In genomic region chr1:144102051-144102745, GRCh38 we compare ENCODE assay signal across 8 cellular contexts.
DNase-seq lines count a peak whose midpoint lies in the region; ATAC-seq and TF ChIP-seq lines count a peak whose summit lies in the region.
"Not testable (repeated sequence)": the region's sequence is repeated elsewhere in the genome, so short reads cannot be mapped to it uniquely, and the experiment has no call there.

No MANE protein-coding gene starts in this region.

- not testable (repeated sequence) for H3K9me3 ChIP-seq in PC-3 (ENCODE audit: low read length)

- ATAC-seq in PC-3, left ventricle myocardium superior: not testable (repeated sequence)
- peak; percentile 33 to 52 for ATAC-seq in natural killer cell treated with Interleukin-12 subunit alpha and Interleukin-12 subunit beta and Interleukin-15 and Interleukin-18, amount 100 ng/mL, for 72 hours

- H3K4me2 ChIP-seq in PC-3 (ENCODE audit: low read length), result not testable (repeated sequence)

- not testable (repeated sequence) for H3K4me3 Mint-ChIP-seq in activated CD4-positive, alpha-beta T cell treated with anti-CD3 and anti-CD28 coated beads, Interleukin-2, amount 10 ng/mL, durations not matched to agents 7 days and 5 days; chondrocyte (ENCODE audit: unreplicated experiment); natural killer cell treated with Interleukin-12 subunit alpha and Interleukin-12 subunit beta and Interleukin-15 and Interleukin-18, amount 100 ng/mL, for 72 hours

- peak; percentile 4 for DNase-seq in PC-3
- peak; percentile 5 for DNase-seq in activated CD4-positive, alpha-beta T cell treated with anti-CD3 and anti-CD28 coated beads, Interleukin-2, amount 10 ng/mL, durations not matched to agents 7 days and 5 days
- DNase-seq in activated T-helper 9 cell treated with anti-CD3 and anti-CD28 coated beads, Interleukin-2, amount 50 U/mL, for 16 hours (ENCODE audit: low read depth), result peak; percentile 7
- peak; percentile 97 for DNase-seq in chondrocyte (ENCODE audit: low spot score)
- peak; percentile 43 for DNase-seq in left ventricle myocardium superior
- peak; percentile 62 for DNase-seq in natural killer cell treated with Interleukin-12 subunit alpha and Interleukin-12 subunit beta and Interleukin-15 and Interleukin-18, amount 100 ng/mL, for 72 hours (ENCODE audit: low spot score)
- DNase-seq in stimulated activated CD4-positive, alpha-beta T cell treated with anti-CD3 and anti-CD28 coated beads, Interleukin-2, amount 100 ng/mL, for 24 hours, result peak; percentile 3 to 28
- DNase-seq in ureter (ENCODE audit: low spot score), result peak; percentile 71

- not testable (repeated sequence) for H3K9me3 Mint-ChIP-seq in activated CD4-positive, alpha-beta T cell treated with anti-CD3 and anti-CD28 coated beads, Interleukin-2, amount 10 ng/mL, durations not matched to agents 7 days and 5 days; chondrocyte (ENCODE audit: low read depth); natural killer cell treated with Interleukin-12 subunit alpha and Interleukin-12 subunit beta and Interleukin-15 and Interleukin-18, amount 100 ng/mL, for 72 hours

- H4K20me1 ChIP-seq in PC-3 (ENCODE audit: low read length), result not testable (repeated sequence)

- H3F3A ChIP-seq in PC-3 (ENCODE audit: low read length, unreplicated experiment), result not testable (repeated sequence)

- not testable (repeated sequence) for H3K9me2 ChIP-seq in PC-3 (replicated peaks; ENCODE audit: low read length)

- not testable (repeated sequence) for H3K27me3 ChIP-seq in PC-3 (ENCODE audit: low read length)

- POLR2A ChIA-PET in PC-3 (lab: Charles Lee; ENCODE audit: unreplicated experiment); activated CD4-positive, alpha-beta T cell treated with anti-CD3 and anti-CD28 coated beads, Interleukin-2, amount 10 ng/mL, durations not matched to agents 7 days and 5 days (lab: Charles Lee): not testable (repeated sequence)

- TF ChIP-seq CTCF in PC-3 (conservative IDR thresholded peaks at IDR 0.05; ENCODE audit: low read depth, low read length); chondrocyte (IDR thresholded peaks at IDR 0.05): not testable (repeated sequence)

- not testable (repeated sequence) for BruUV-seq in PC-3 (replicated peaks; lab: Mats Ljungman, UMichigan)

- not testable (repeated sequence) for H3K27me3 Mint-ChIP-seq in activated CD4-positive, alpha-beta T cell treated with anti-CD3 and anti-CD28 coated beads, Interleukin-2, amount 10 ng/mL, durations not matched to agents 7 days and 5 days; chondrocyte (ENCODE audit: low read depth); natural killer cell treated with Interleukin-12 subunit alpha and Interleukin-12 subunit beta and Interleukin-15 and Interleukin-18, amount 100 ng/mL, for 72 hours

- H3K36me3 ChIP-seq in PC-3 (ENCODE audit: low read depth, low read length), result not testable (repeated sequence)

- not testable (repeated sequence) for H3K4me1 Mint-ChIP-seq in activated CD4-positive, alpha-beta T cell treated with anti-CD3 and anti-CD28 coated beads, Interleukin-2, amount 10 ng/mL, durations not matched to agents 7 days and 5 days; chondrocyte (ENCODE audit: low read depth); natural killer cell treated with Interleukin-12 subunit alpha and Interleukin-12 subunit beta and Interleukin-15 and Interleukin-18, amount 100 ng/mL, for 72 hours (ENCODE audit: low read depth in 2 of 2)

- not testable (repeated sequence) for H3K27ac Mint-ChIP-seq in activated CD4-positive, alpha-beta T cell treated with anti-CD3 and anti-CD28 coated beads, Interleukin-2, amount 10 ng/mL, durations not matched to agents 7 days and 5 days; chondrocyte (ENCODE audit: unreplicated experiment); natural killer cell treated with Interleukin-12 subunit alpha and Interleukin-12 subunit beta and Interleukin-15 and Interleukin-18, amount 100 ng/mL, for 72 hours

- not testable (repeated sequence) for H3K9ac ChIP-seq in PC-3 (ENCODE audit: low read length)

- H3K79me2 ChIP-seq in PC-3 (ENCODE audit: low read length), result not testable (repeated sequence)

- H3K4me3 ChIP-seq in PC-3 (ENCODE audit: low read length), result not testable (repeated sequence)

- not testable (repeated sequence) for H3K36me3 Mint-ChIP-seq in activated CD4-positive, alpha-beta T cell treated with anti-CD3 and anti-CD28 coated beads, Interleukin-2, amount 10 ng/mL, durations not matched to agents 7 days and 5 days (ENCODE audit: low read depth); chondrocyte (ENCODE audit: low read depth); natural killer cell treated with Interleukin-12 subunit alpha and Interleukin-12 subunit beta and Interleukin-15 and Interleukin-18, amount 100 ng/mL, for 72 hours

- intact Hi-C loops in PC-3 (cut with micrococcal nuclease); left ventricle myocardium superior (cut with micrococcal nuclease): not testable (repeated sequence)

- CTCF ChIA-PET in PC-3 (lab: Charles Lee); activated CD4-positive, alpha-beta T cell treated with anti-CD3 and anti-CD28 coated beads, Interleukin-2, amount 10 ng/mL, durations not matched to agents 7 days and 5 days (lab: Charles Lee): not testable (repeated sequence)

- H2AFZ ChIP-seq in PC-3 (ENCODE audit: low read length), result not testable (repeated sequence)

- H3K27ac ChIP-seq in PC-3 (ENCODE audit: low read length), result not testable (repeated sequence)

- H3K4me1 ChIP-seq in PC-3 (ENCODE audit: insufficient read depth, low read length), result not testable (repeated sequence)

Comparison
In these comparisons a context has a peak if more than half of its experiments do, and no peak if none do; other contexts are left out.
1. DNase-seq: peak in every context shown above with its lines; median percentile 97 in chondrocyte; 71 in ureter; 62 in natural killer cell treated with Interleukin-12 subunit alpha and Interleukin-12 subunit beta and Interleukin-15 and Interleukin-18, amount 100 ng/mL, for 72 hours; 43 in left ventricle myocardium superior; 16 in stimulated activated CD4-positive, alpha-beta T cell treated with anti-CD3 and anti-CD28 coated beads, Interleukin-2, amount 100 ng/mL, for 24 hours; 7 in activated T-helper 9 cell treated with anti-CD3 and anti-CD28 coated beads, Interleukin-2, amount 50 U/mL, for 16 hours; 5 in activated CD4-positive, alpha-beta T cell treated with anti-CD3 and anti-CD28 coated beads, Interleukin-2, amount 10 ng/mL, durations not matched to agents 7 days and 5 days; 4 in PC-3.